ENCODE assay signal across 18 cellular contexts in genomic region chr15:92105611-92106010, GRCh38.
DNase-seq lines count a peak whose midpoint lies in the region; ATAC-seq, FAIRE-seq and TF ChIP-seq lines count a peak whose summit lies in the region.
"Had no signal": no experiment of that assay in that cellular context is flagged by ENCODE, and none has a peak within 500 bp of the region (broad histone marks: within the 10 kb centered on the region; RNA-seq: fewer than 3 reads in every experiment).

No MANE protein-coding gene starts in this region.

- H2AK5ac ChIP-seq in H1 (ENCODE audit: low read depth, low read length) (no peak overlapping the region), neuronal stem cell (ENCODE audit: low read depth, low read length) (no peak overlapping the region)

- TF ChIP-seq CTCF in H1 (IDR thresholded peaks at IDR 0.05; ENCODE audit: control extremely low read depth in 1 of 3, insufficient read depth in 1 of 3, low read depth in 1 of 3, low read length in 3 of 3) (no peak), stomach (IDR thresholded peaks at IDR 0.05) (no peak)

- no peak for FAIRE-seq in H1 (lab: Jason Lieb, UNC)
- FAIRE-seq: GM12891, GM18507 had no signal

- no peak overlapping the region for H2AFZ ChIP-seq in H1 (ENCODE audit: low read length)
- H2AFZ ChIP-seq in neuronal stem cell (ENCODE audit: low read length), result no peak overlapping the region

- no peak overlapping the region for H3K4ac ChIP-seq in H1 (replicated peaks; ENCODE audit: insufficient read length, low read depth, low read length)
- H3K4ac ChIP-seq in neuronal stem cell (ENCODE audit: low read length), result no peak overlapping the region

- no peak overlapping the region for H2BK20ac ChIP-seq in H1 (ENCODE audit: low read length)

- H4K8ac ChIP-seq in H1 (ENCODE audit: extremely low read depth, insufficient read depth, low read length) (no peak overlapping the region), neuronal stem cell (ENCODE audit: low read depth, low read length) (peak overlapping the region; percentile 25)

- no peak overlapping the region for H4K5ac ChIP-seq in H1 (ENCODE audit: insufficient read length, low read depth, low read length)

- H4K91ac ChIP-seq in H1 (replicated peaks; ENCODE audit: insufficient read length, low read length) (peak overlapping the region; percentile 66), neuronal stem cell (ENCODE audit: low read depth, low read length, poor library complexity) (no peak overlapping the region)

- H3K4me1 ChIP-seq in H1 (replicated peaks in 1 of 4; ENCODE audit: control insufficient read depth in 3 of 4, insufficient read depth in 4 of 4, low read length in 3 of 4) (peaks cover 4 to 15% (median 9%) of the 10 kb centered on the region in 4 experiments), neuronal stem cell (ENCODE audit: control insufficient read depth in 2 of 2, insufficient read depth in 1 of 2, low read depth in 1 of 2, low read length in 2 of 2) (peaks cover 0 to 17% of the 10 kb centered on the region in 2 donors), stomach (no peaks in the 10 kb centered on the region)

- H3K14ac ChIP-seq in H1 (ENCODE audit: insufficient read length) (no peak overlapping the region), neuronal stem cell (ENCODE audit: low read length) (no peak overlapping the region)

- no peak overlapping the region for H3K4me2 ChIP-seq in H1 (ENCODE audit: insufficient read depth in 1 of 2, low read depth in 2 of 2, low read length in 2 of 2)
- no peak overlapping the region for H3K4me2 ChIP-seq in neuronal stem cell (ENCODE audit: insufficient read depth, low read length, poor library complexity, severe bottlenecking)

- DNase-seq in left ventricle myocardium superior (no peak), cardiac septum (ENCODE audit: low spot score) (no peak), H1 (ENCODE audit: low read depth in 1 of 2, low spot score in 2 of 2) (no peak), neuronal stem cell (ENCODE audit: low spot score) (no peak), stomach (no peak)
- DNase-seq: C1 segment of cervical spinal cord; Calu3; CD4-positive, alpha-beta memory T cell; COR-L47; DMS53; DMS79 treated with DMSO at 0.1 percent for 48 hours; GF-D8; GOT3; H7; HCEC 1CT had no signal

- no peak overlapping the region for H3K9ac ChIP-seq in H1 (replicated peaks in 1 of 4; ENCODE audit: extremely low read depth in 1 of 4, low read depth in 3 of 4, low read length in 3 of 4)
- H3K9ac ChIP-seq in neuronal stem cell (ENCODE audit: low read depth, low read length, poor library complexity), result no peak overlapping the region

- no peaks in the 10 kb centered on the region for H3K27me3 ChIP-seq in H1 (replicated peaks in 1 of 4; ENCODE audit: control insufficient read depth in 3 of 4, extremely low read depth in 1 of 4, insufficient read depth in 3 of 4, low read length in 3 of 4)
- peaks cover 0 to 15% (median 0%) of the 10 kb centered on the region in 3 experiments for H3K27me3 ChIP-seq in neuronal stem cell (ENCODE audit: control insufficient read depth in 3 of 3, insufficient read depth in 3 of 3, low read depth in 1 of 3, low read length in 3 of 3)
- no peaks in the 10 kb centered on the region for H3K27me3 ChIP-seq in stomach

- H3K18ac ChIP-seq in H1 (ENCODE audit: extremely low read depth, low read length) (no peak overlapping the region), neuronal stem cell (ENCODE audit: low read length) (peak overlapping the region; percentile 44)

- H3K9me3 ChIP-seq in H1 (ENCODE audit: insufficient read depth in 2 of 2, low read depth in 1 of 2, low read length in 1 of 2) (peaks cover 0 to 2% of the 10 kb centered on the region in 2 experiments; a peak in 1 of 4 replicates), neuronal stem cell (replicated peaks in 1 of 2; ENCODE audit: control insufficient read depth in 2 of 2, insufficient read depth in 1 of 2, low read depth in 1 of 2, low read length in 2 of 2) (peaks cover 0 to 3% of the 10 kb centered on the region in 2 donors), stomach (no peaks in the 10 kb centered on the region)

- H3K56ac ChIP-seq in H1 (replicated peaks; ENCODE audit: insufficient read length, low read depth, low read length), result no peak overlapping the region

- no peaks in the 10 kb centered on the region for H4K20me1 ChIP-seq in H1 (replicated peaks in 1 of 2; ENCODE audit: control insufficient read depth in 1 of 2, insufficient read depth in 2 of 2, low read length in 2 of 2)

- H3K23ac ChIP-seq in H1 (ENCODE audit: insufficient read length) (no peak overlapping the region), neuronal stem cell (ENCODE audit: low read depth, low read length, poor library complexity) (no peak overlapping the region)

- peak; percentile 48 for ATAC-seq in left ventricle myocardium superior
- no peak for ATAC-seq in HG03108 (IDR thresholded peaks at IDR 0.05; ENCODE audit: unreplicated experiment)

- intact Hi-C loops in left ventricle myocardium superior (cut with micrococcal nuclease) (no loop called here), cardiac septum (cut with DNase I) (no loop called here), stomach (cut with DNase I; ENCODE audit: low total_unique reads) (no loop called here)

- no peak for TF ChIP-seq EP300 in H1 (IDR thresholded peaks at IDR 0.05; ENCODE audit: borderline replicate concordance in 1 of 2, low read depth in 2 of 2, low read length in 2 of 2)
- no peak for TF ChIP-seq EP300 in stomach (IDR thresholded peaks at IDR 0.05)

- CTCF ChIA-PET in H1 (lab: Charles Lee; ENCODE audit: partially characterized antibody), result interaction anchor here (0.8 to 5.0 kb wide), 15 partner anchors 9 to 296 kb away, joined by 3 to 32 read pairs (median 4); no protein-coding TSS in a partner anchor

- no peak for TF ChIP-seq RAD21 in H1 (IDR thresholded peaks at IDR 0.05 in 1 of 2, conservative IDR thresholded peaks at IDR 0.05 in 1 of 2; ENCODE audit: low read depth in 2 of 2, low read length in 2 of 2)

- H2BK120ac ChIP-seq in H1 (replicated peaks; ENCODE audit: low read depth, low read length) (no peak overlapping the region), neuronal stem cell (ENCODE audit: low read depth, low read length) (no peak overlapping the region)

- TF ChIP-seq POLR2A in H1 (IDR thresholded peaks at IDR 0.05; ENCODE audit: control extremely low read depth in 1 of 2, low read depth in 2 of 2, low read length in 2 of 2), result no peak
- TF ChIP-seq POLR2A in stomach (IDR thresholded peaks at IDR 0.05), result no peak

- H3K79me1 ChIP-seq in H1 (ENCODE audit: low read depth, low read length) (no peaks in the 10 kb centered on the region), neuronal stem cell (ENCODE audit: low read depth, low read length) (no peaks in the 10 kb centered on the region)

- POLR2A ChIA-PET in H1 (lab: Charles Lee; ENCODE audit: partially characterized antibody), result interaction anchor here (1.2 kb wide), 1 partner anchor 54 kb away, joined by 4 read pairs; no protein-coding TSS in a partner anchor

- WGBS in H1 (ENCODE audit: extremely low coverage in 1 of 2, insufficient coverage in 1 of 2, insufficient read length in 1 of 2, insufficient replicate concordance in 2 of 2, low coverage in 1 of 2, low lambda C conversion rate in 2 of 2, missing lambda C conversion rate in 1 of 2), 2 experiments, result 85% methylated on average over 10 of the region's 10 CpGs; no CpG with 5 or more reads in 1 of the 2 experiments
- no CpG with 5 or more reads among the region's 10 CpGs for WGBS in neuronal stem cell (ENCODE audit: extremely low coverage in 2 of 2, insufficient read length in 2 of 2, insufficient replicate concordance in 1 of 2), 2 donors
- 44 to 65% (median 57%) methylated on average over 10 of the region's 10 CpGs for WGBS in stomach, 5 donors

- H3K27ac ChIP-seq in H1 (ENCODE audit: low read depth, low read length) (no peak overlapping the region), neuronal stem cell (replicated peaks; ENCODE audit: low read length) (no peak overlapping the region), stomach (no peak overlapping the region)

- no peak overlapping the region for H2BK5ac ChIP-seq in H1 (ENCODE audit: low read depth, low read length)
- no peak overlapping the region for H2BK5ac ChIP-seq in neuronal stem cell (ENCODE audit: low read length)

- H2BK15ac ChIP-seq in H1 (ENCODE audit: low read length) (no peak overlapping the region), neuronal stem cell (ENCODE audit: low read length) (no peak overlapping the region)

- H2BK12ac ChIP-seq in H1 (ENCODE audit: low read depth, low read length), result no peak overlapping the region
- no peak overlapping the region for H2BK12ac ChIP-seq in neuronal stem cell (ENCODE audit: low read length)

- no peaks in the 10 kb centered on the region for H3K23me2 ChIP-seq in H1 (ENCODE audit: low read depth, low read length)

- H3K36me3 ChIP-seq in H1 (ENCODE audit: control insufficient read depth in 2 of 4, insufficient read depth in 4 of 4, low read length in 3 of 4) (no peaks in the 10 kb centered on the region), neuronal stem cell (replicated peaks in 1 of 2; ENCODE audit: control insufficient read depth in 2 of 2, insufficient read depth in 2 of 2, low read length in 2 of 2) (no peaks in the 10 kb centered on the region), stomach (peaks cover 0 to 12% (median 5%) of the 10 kb centered on the region in 4 donors)

- no peak overlapping the region for H3K4me3 ChIP-seq in H1 (ENCODE audit: extremely low read depth in 1 of 4, insufficient read depth in 2 of 4, low read depth in 3 of 4, low read length in 4 of 4)
- no peak overlapping the region for H3K4me3 ChIP-seq in neuronal stem cell (ENCODE audit: low read length in 2 of 2)
- H3K4me3 ChIP-seq in stomach, result no peak overlapping the region

- no peaks in the 10 kb centered on the region for H3K79me2 ChIP-seq in H1 (ENCODE audit: control insufficient read depth in 1 of 2, insufficient read depth in 2 of 2, low read length in 2 of 2)
